Comparison of ENCODE assay signal across 23 cellular contexts in genomic region chr18:25121442-25121841, GRCh38.
"Had no signal": no experiment of that assay in that cellular context is flagged by ENCODE, and none has a peak within 500 bp of the region (broad histone marks: within the 10 kb centered on the region; RNA-seq: fewer than 3 reads in every experiment).

No MANE protein-coding gene starts in this region.

- H3K4me1 Mint-ChIP-seq: activated CD4-positive, alpha-beta T cell treated with anti-CD3 and anti-CD28 coated beads for 36 hours; activated CD8-positive, alpha-beta memory T cell treated with anti-CD3 and anti-CD28 coated beads, Interleukin-2, amount 10 ng/mL, durations not matched to agents 7 days and 5 days; central memory CD8-positive, alpha-beta T cell had no signal

- H3K27me3 ChIP-seq: esophagus squamous epithelium, heart right ventricle, right lobe of liver had no signal

- H3K4me1 ChIP-seq: esophagus squamous epithelium had no signal

- H3K4me3 Mint-ChIP-seq: activated CD4-positive, alpha-beta T cell treated with anti-CD3 and anti-CD28 coated beads for 36 hours; activated CD8-positive, alpha-beta memory T cell treated with anti-CD3 and anti-CD28 coated beads, Interleukin-2, amount 10 ng/mL, durations not matched to agents 7 days and 5 days; activated CD8-positive, alpha-beta T cell treated with anti-CD3 and anti-CD28 coated beads, Interleukin-2, amount 10 ng/mL, durations not matched to agents 7 days and 5 days; activated T-cell treated with anti-CD3 and anti-CD28 coated beads, Interleukin-2, amount 50 U/mL, for 72 hours; central memory CD8-positive, alpha-beta T cell; nephron; stimulated activated naive CD8-positive, alpha-beta T cell treated with anti-CD3 and anti-CD28 coated beads, Interleukin-15, Interleukin-2, amounts not matched to agents 100 ng/mL and 50 ng/mL, for 24 hours; T-helper 2 cell treated with Interferon-gamma antibody and Interleukin-4, amounts not matched to agents 5 μg/mL and 100 μg/mL, for 36 hours had no signal

- H3K4me3 ChIP-seq: esophagus squamous epithelium, heart right ventricle, left ventricle myocardium inferior, lung, right lobe of liver, thoracic aorta had no signal

- H3K27me3 Mint-ChIP-seq: activated CD8-positive, alpha-beta memory T cell treated with anti-CD3 and anti-CD28 coated beads, Interleukin-2, amount 10 ng/mL, durations not matched to agents 7 days and 5 days; central memory CD8-positive, alpha-beta T cell had no signal

- H3K9me3 Mint-ChIP-seq: central memory CD8-positive, alpha-beta T cell; T-helper 2 cell treated with Interferon-gamma antibody and Interleukin-4, amounts not matched to agents 5 μg/mL and 100 μg/mL, for 36 hours had no signal

- H3K27ac Mint-ChIP-seq: activated CD4-positive, alpha-beta T cell treated with anti-CD3 and anti-CD28 coated beads for 36 hours; activated CD8-positive, alpha-beta memory T cell treated with anti-CD3 and anti-CD28 coated beads, Interleukin-2, amount 10 ng/mL, durations not matched to agents 7 days and 5 days; activated CD8-positive, alpha-beta T cell treated with anti-CD3 and anti-CD28 coated beads, Interleukin-2, amount 10 ng/mL, durations not matched to agents 7 days and 5 days; activated naive CD4-positive, alpha-beta T cell treated with anti-CD3 and anti-CD28 coated beads, Interleukin-2, amount 50 U/mL, for 72 hours; activated T-cell treated with anti-CD3 and anti-CD28 coated beads, Interleukin-2, amount 50 U/mL, for 72 hours; stimulated activated naive CD8-positive, alpha-beta T cell treated with anti-CD3 and anti-CD28 coated beads, Interleukin-15, Interleukin-2, amounts not matched to agents 100 ng/mL and 50 ng/mL, for 24 hours; T-helper 2 cell treated with Interferon-gamma antibody and Interleukin-4, amounts not matched to agents 5 μg/mL and 100 μg/mL, for 36 hours had no signal

- DNase-seq: activated CD4-positive, alpha-beta T cell treated with anti-CD3 and anti-CD28 coated beads for 36 hours; activated CD4-positive, CD25-positive, alpha-beta regulatory T cell; activated CD8-positive, alpha-beta memory T cell treated with anti-CD3 and anti-CD28 coated beads, Interleukin-2, amount 10 ng/mL, durations not matched to agents 7 days and 5 days; activated CD8-positive, alpha-beta T cell treated with anti-CD3 and anti-CD28 coated beads, Interleukin-2, amount 10 ng/mL, durations not matched to agents 7 days and 5 days; activated naive CD4-positive, alpha-beta T cell; activated T-cell treated with anti-CD3 and anti-CD28 coated beads, Interleukin-2, amount 50 U/mL, for 72 hours; dermis blood vessel endothelial cell; effector CD4-positive, alpha-beta T cell; esophagus squamous epithelium; foreskin melanocyte; heart right ventricle; left ventricle myocardium inferior; right lobe of liver; stimulated activated CD4-positive, alpha-beta T cell treated with anti-CD3 and anti-CD28 coated beads, Interleukin-2, amount 100 ng/mL, for 48 hours; trophoblast cell had no signal

- H3K27ac ChIP-seq: epithelial cell of prostate, esophagus squamous epithelium, heart right ventricle, left ventricle myocardium inferior, right lobe of liver, thoracic aorta had no signal

- ATAC-seq: activated CD4-positive, alpha-beta T cell treated with anti-CD3 and anti-CD28 coated beads for 36 hours; activated CD8-positive, alpha-beta memory T cell treated with anti-CD3 and anti-CD28 coated beads, Interleukin-2, amount 10 ng/mL, durations not matched to agents 7 days and 5 days; activated CD8-positive, alpha-beta T cell treated with anti-CD3 and anti-CD28 coated beads, Interleukin-2, amount 10 ng/mL, durations not matched to agents 7 days and 5 days; activated naive CD4-positive, alpha-beta T cell treated with anti-CD3 and anti-CD28 coated beads, Interleukin-2, amount 50 U/mL, for 72 hours; activated T-cell treated with anti-CD3 and anti-CD28 coated beads, Interleukin-2, amount 50 U/mL, for 72 hours; heart right ventricle; right lobe of liver had no signal

- H3K9me3 ChIP-seq: esophagus squamous epithelium, right lobe of liver had no signal

- H3K36me3 ChIP-seq: esophagus squamous epithelium, heart right ventricle, right lobe of liver, thoracic aorta had no signal

- H3K36me3 Mint-ChIP-seq: activated CD8-positive, alpha-beta memory T cell treated with anti-CD3 and anti-CD28 coated beads, Interleukin-2, amount 10 ng/mL, durations not matched to agents 7 days and 5 days; activated naive CD4-positive, alpha-beta T cell treated with anti-CD3 and anti-CD28 coated beads, Interleukin-2, amount 50 U/mL, for 72 hours had no signal
